1 cellular context compared by ENCODE assay signal in the genomic region with DNA sequence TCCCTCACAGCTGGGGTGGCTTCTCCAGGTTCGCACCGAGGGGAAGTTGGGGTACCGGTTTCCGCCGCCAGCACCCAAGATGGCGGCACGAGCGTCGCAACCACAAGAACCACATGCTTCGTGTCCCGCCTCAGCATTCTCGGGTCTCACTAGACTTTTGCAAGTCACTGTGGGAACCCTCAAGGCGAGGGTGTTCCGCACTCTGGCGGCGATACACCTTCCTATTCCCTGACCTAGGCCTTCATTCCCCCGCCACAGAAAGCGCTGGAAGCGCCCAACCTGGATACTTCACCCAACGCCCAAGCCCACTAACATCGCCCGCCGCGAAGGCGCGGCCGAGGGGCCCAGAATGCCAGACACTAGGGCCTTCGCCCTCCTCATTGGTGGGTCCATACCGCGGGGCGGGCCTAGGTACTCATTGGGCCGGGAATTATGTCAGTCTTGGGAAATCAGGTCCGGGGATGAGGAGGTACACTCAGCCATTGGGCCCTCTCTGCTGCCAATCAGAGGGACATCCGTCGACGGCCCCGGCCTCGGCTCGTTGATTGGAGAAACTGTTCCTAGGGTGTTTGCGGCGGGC.
TF ChIP-seq lines count a peak whose summit lies in the region.

No MANE protein-coding gene starts in this region.

TF ChIP-seq in HepG2, 621 proteins besides CTCF, POLR2A, EP300 and RAD21 (continues in another document):
- peak; percentile 83 for TF ChIP-seq GABPA (IDR thresholded peaks at IDR 0.05; ENCODE audit: low read depth, low read length)
- TF ChIP-seq GABPA (CRISPR knock-in tag; IDR thresholded peaks at IDR 0.05; ENCODE audit: low read depth) = peak; percentile 93
- TF ChIP-seq, protein P1, sequence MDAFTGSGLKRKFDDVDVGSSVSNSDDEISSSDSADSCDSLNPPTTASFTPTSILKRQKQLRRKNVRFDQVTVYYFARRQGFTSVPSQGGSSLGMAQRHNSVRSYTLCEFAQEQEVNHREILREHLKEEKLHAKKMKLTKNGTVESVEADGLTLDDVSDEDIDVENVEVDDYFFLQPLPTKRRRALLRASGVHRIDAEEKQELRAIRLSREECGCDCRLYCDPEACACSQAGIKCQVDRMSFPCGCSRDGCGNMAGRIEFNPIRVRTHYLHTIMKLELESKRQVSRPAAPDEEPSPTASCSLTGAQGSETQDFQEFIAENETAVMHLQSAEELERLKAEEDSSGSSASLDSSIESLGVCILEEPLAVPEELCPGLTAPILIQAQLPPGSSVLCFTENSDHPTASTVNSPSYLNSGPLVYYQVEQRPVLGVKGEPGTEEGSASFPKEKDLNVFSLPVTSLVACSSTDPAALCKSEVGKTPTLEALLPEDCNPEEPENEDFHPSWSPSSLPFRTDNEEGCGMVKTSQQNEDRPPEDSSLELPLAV (CRISPR knock-in tag; conservative IDR thresholded peaks at IDR 0.05; ENCODE audit: low read depth) = no peak
- TF ChIP-seq MXI1 (IDR thresholded peaks at IDR 0.05; ENCODE audit: borderline replicate concordance, low read depth, low read length) = no peak; the same call in 2 of the 3 replicates
- TF ChIP-seq ZNF383 (CRISPR knock-in tag; IDR thresholded peaks at IDR 0.05; ENCODE audit: borderline replicate concordance) = peak; percentile 99; the same call in 1 of the 2 replicates
- TF ChIP-seq, protein P2, sequence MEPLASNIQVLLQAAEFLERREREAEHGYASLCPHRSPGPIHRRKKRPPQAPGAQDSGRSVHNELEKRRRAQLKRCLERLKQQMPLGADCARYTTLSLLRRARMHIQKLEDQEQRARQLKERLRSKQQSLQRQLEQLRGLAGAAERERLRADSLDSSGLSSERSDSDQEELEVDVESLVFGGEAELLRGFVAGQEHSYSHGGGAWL (CRISPR knock-in tag; IDR thresholded peaks at IDR 0.05) = peak; percentile 75; the same call in 1 of the 2 replicates
- no peak for TF ChIP-seq SOX6 (IDR thresholded peaks at IDR 0.05)
- TF ChIP-seq SOX6 (CRISPR knock-in tag; IDR thresholded peaks at IDR 0.05) = no peak; the same call in 1 of the 2 replicates
- TF ChIP-seq RFX3 (CRISPR knock-in tag; IDR thresholded peaks at IDR 0.05) = no peak
- 0 out of 2 replicates have a peak, but pooled peaks have one; percentile 57 for TF ChIP-seq ZNF552 (CRISPR knock-in tag; IDR thresholded peaks at IDR 0.05; ENCODE audit: borderline replicate concordance)
- no peak; the same call in 1 of the 2 replicates for TF ChIP-seq KAT7 (CRISPR knock-in tag; IDR thresholded peaks at IDR 0.05; ENCODE audit: borderline replicate concordance)
- 0 out of 2 replicates have a peak, but pooled peaks have one; percentile 7 for TF ChIP-seq CAMTA2 (CRISPR knock-in tag; IDR thresholded peaks at IDR 0.05; ENCODE audit: borderline replicate concordance)
- TF ChIP-seq, protein P3, sequence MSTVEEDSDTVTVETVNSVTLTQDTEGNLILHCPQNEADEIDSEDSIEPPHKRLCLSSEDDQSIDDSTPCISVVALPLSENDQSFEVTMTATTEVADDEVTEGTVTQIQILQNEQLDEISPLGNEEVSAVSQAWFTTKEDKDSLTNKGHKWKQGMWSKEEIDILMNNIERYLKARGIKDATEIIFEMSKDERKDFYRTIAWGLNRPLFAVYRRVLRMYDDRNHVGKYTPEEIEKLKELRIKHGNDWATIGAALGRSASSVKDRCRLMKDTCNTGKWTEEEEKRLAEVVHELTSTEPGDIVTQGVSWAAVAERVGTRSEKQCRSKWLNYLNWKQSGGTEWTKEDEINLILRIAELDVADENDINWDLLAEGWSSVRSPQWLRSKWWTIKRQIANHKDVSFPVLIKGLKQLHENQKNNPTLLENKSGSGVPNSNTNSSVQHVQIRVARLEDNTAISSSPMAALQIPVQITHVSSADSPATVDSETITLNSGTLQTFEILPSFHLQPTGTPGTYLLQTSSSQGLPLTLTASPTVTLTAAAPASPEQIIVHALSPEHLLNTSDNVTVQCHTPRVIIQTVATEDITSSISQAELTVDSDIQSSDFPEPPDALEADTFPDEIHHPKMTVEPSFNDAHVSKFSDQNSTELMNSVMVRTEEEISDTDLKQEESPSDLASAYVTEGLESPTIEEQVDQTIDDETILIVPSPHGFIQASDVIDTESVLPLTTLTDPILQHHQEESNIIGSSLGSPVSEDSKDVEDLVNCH (CRISPR knock-in tag; IDR thresholded peaks at IDR 0.05) = no peak; the same call in 1 of the 2 replicates
- TF ChIP-seq ZNF468 (CRISPR knock-in tag; IDR thresholded peaks at IDR 0.05) = peak; percentile 89; the same call in 1 of the 2 replicates
- no peak for TF ChIP-seq HNF1A (IDR thresholded peaks at IDR 0.05; ENCODE audit: low read depth)
- TF ChIP-seq HNF1A (CRISPR knock-in tag; IDR thresholded peaks at IDR 0.05; ENCODE audit: borderline replicate concordance) = peak; percentile 68; the same call in 1 of the 2 replicates
- no peak for TF ChIP-seq ZNF672 (CRISPR knock-in tag; IDR thresholded peaks at IDR 0.05)
- TF ChIP-seq SMARCE1 (IDR thresholded peaks at IDR 0.05; ENCODE audit: borderline replicate concordance) = no peak
- TF ChIP-seq, protein P4, sequence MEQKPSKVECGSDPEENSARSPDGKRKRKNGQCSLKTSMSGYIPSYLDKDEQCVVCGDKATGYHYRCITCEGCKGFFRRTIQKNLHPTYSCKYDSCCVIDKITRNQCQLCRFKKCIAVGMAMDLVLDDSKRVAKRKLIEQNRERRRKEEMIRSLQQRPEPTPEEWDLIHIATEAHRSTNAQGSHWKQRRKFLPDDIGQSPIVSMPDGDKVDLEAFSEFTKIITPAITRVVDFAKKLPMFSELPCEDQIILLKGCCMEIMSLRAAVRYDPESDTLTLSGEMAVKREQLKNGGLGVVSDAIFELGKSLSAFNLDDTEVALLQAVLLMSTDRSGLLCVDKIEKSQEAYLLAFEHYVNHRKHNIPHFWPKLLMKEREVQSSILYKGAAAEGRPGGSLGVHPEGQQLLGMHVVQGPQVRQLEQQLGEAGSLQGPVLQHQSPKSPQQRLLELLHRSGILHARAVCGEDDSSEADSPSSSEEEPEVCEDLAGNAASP (CRISPR knock-in tag; IDR thresholded peaks at IDR 0.05; ENCODE audit: borderline replicate concordance) = no peak
- TF ChIP-seq NPAS2 (CRISPR knock-in tag; IDR thresholded peaks at IDR 0.05; ENCODE audit: borderline replicate concordance) = no peak
- TF ChIP-seq ZNF572 (CRISPR knock-in tag; IDR thresholded peaks at IDR 0.05) = peak; percentile 79; the same call in 1 of the 2 replicates
- TF ChIP-seq ZMYM4 (CRISPR knock-in tag; IDR thresholded peaks at IDR 0.05) = peak; percentile 95
- peak; percentile 91 for TF ChIP-seq POGZ (CRISPR knock-in tag; IDR thresholded peaks at IDR 0.05)
- TF ChIP-seq HOXD1 (CRISPR knock-in tag; IDR thresholded peaks at IDR 0.05) = no peak; the same call in 1 of the 2 replicates
- TF ChIP-seq ZNF615 (CRISPR knock-in tag; IDR thresholded peaks at IDR 0.05; ENCODE audit: borderline replicate concordance) = no peak
- TF ChIP-seq, protein P5, sequence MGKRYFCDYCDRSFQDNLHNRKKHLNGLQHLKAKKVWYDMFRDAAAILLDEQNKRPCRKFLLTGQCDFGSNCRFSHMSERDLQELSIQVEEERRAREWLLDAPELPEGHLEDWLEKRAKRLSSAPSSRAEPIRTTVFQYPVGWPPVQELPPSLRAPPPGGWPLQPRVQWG (CRISPR knock-in tag; IDR thresholded peaks at IDR 0.05; ENCODE audit: borderline replicate concordance, low read depth) = no peak
- TF ChIP-seq PAWR (CRISPR knock-in tag; IDR thresholded peaks at IDR 0.05; ENCODE audit: borderline replicate concordance) = peak; percentile 99; the same call in 1 of the 2 replicates
- peak; percentile 68; the same call in 1 of the 2 replicates for TF ChIP-seq ZSCAN29 (CRISPR knock-in tag; conservative IDR thresholded peaks at IDR 0.05)
- TF ChIP-seq ZNF101 (CRISPR knock-in tag; IDR thresholded peaks at IDR 0.05; ENCODE audit: borderline replicate concordance, low read depth) = peak; percentile 82; the same call in 1 of the 2 replicates
- TF ChIP-seq CBX5 (CRISPR knock-in tag; IDR thresholded peaks at IDR 0.05; ENCODE audit: borderline replicate concordance) = no peak
- no peak for TF ChIP-seq MZF1 (CRISPR knock-in tag; IDR thresholded peaks at IDR 0.05; ENCODE audit: borderline replicate concordance)
- no peak for TF ChIP-seq ZNF530 (CRISPR knock-in tag; IDR thresholded peaks at IDR 0.05; ENCODE audit: low read depth)
- peak; percentile 67; the same call in 1 of the 2 replicates for TF ChIP-seq ZMAT3 (CRISPR knock-in tag; conservative IDR thresholded peaks at IDR 0.05)
- no peak; the same call in 1 of the 2 replicates for TF ChIP-seq ZNF850 (CRISPR knock-in tag; conservative IDR thresholded peaks at IDR 0.05)
- no peak for TF ChIP-seq SMC3 (IDR thresholded peaks at IDR 0.05; ENCODE audit: low read length)
- TF ChIP-seq SIX1 (CRISPR knock-in tag; IDR thresholded peaks at IDR 0.05; ENCODE audit: borderline replicate concordance) = no peak
- no peak for TF ChIP-seq ZFP82 (CRISPR knock-in tag; IDR thresholded peaks at IDR 0.05; ENCODE audit: borderline replicate concordance)
- 0 out of 2 replicates have a peak, but pooled peaks have one; percentile 60 for TF ChIP-seq ZSCAN5A (CRISPR knock-in tag; IDR thresholded peaks at IDR 0.05; ENCODE audit: borderline replicate concordance)
- TF ChIP-seq STAT5B (CRISPR knock-in tag; IDR thresholded peaks at IDR 0.05) = no peak; the same call in 1 of the 2 replicates
- TF ChIP-seq ZNF20 (CRISPR knock-in tag; IDR thresholded peaks at IDR 0.05) = peak; percentile 95
- peak; percentile 20 for TF ChIP-seq HOXA5 (CRISPR knock-in tag; IDR thresholded peaks at IDR 0.05)
- TF ChIP-seq KDM6A (CRISPR knock-in tag; IDR thresholded peaks at IDR 0.05; ENCODE audit: low read depth) = no peak
- TF ChIP-seq FOXP1 (IDR thresholded peaks at IDR 0.05) = no peak
- TF ChIP-seq FOXP1 (CRISPR knock-in tag; IDR thresholded peaks at IDR 0.05) = no peak
- TF ChIP-seq ZNF343 (CRISPR knock-in tag; IDR thresholded peaks at IDR 0.05) = peak; percentile 95
- no peak for TF ChIP-seq NFIB (CRISPR knock-in tag; IDR thresholded peaks at IDR 0.05; ENCODE audit: borderline replicate concordance)
- peak; percentile 5; the same call in 1 of the 2 replicates for TF ChIP-seq NR0B2 (CRISPR knock-in tag; IDR thresholded peaks at IDR 0.05)
- peak; percentile 35 for TF ChIP-seq ZBTB2 (CRISPR knock-in tag; IDR thresholded peaks at IDR 0.05; ENCODE audit: low read depth)
- TF ChIP-seq IRF1 (CRISPR knock-in tag; IDR thresholded peaks at IDR 0.05; ENCODE audit: low read depth) = 0 out of 2 replicates have a peak, but pooled peaks have one; percentile 65
- peak; percentile 69 for TF ChIP-seq MIXL1 (CRISPR knock-in tag; IDR thresholded peaks at IDR 0.05)
